ENCODE assay signal across 1 cellular context in genomic region chr7:6128205-6128604, GRCh38.
TF ChIP-seq lines count a peak whose summit lies in the region.

No MANE protein-coding gene starts in this region.

TF ChIP-seq in WTC11, 78 proteins besides CTCF, POLR2A, EP300 and RAD21 (continued from another document):
- no peak for TF ChIP-seq E2F1 (CRISPR knock-in tag; IDR thresholded peaks at IDR 0.05)
